Comparison of ENCODE assay signal across 13 cellular contexts in genomic region chr6:88985901-88986300, GRCh38. TPM values are rescaled to one million over a fixed set of nuclear protein-coding genes. Genes with fewer than 3 reads are reported as not detected.
A peak's percentile ranks its signal among the peaks of the same experiment; 100 is the strongest.
DNase-seq lines count a peak whose midpoint lies in the region; ATAC-seq, FAIRE-seq and TF ChIP-seq lines count a peak whose summit lies in the region.
"Had no signal": no experiment of that assay in that cellular context is flagged by ENCODE, and none has a peak within 500 bp of the region (broad histone marks: within the 10 kb centered on the region; RNA-seq: fewer than 3 reads in every experiment).

No MANE protein-coding gene starts in this region.

- no peaks in the 10 kb centered on the region for H3K79me2 ChIP-seq in K562 (ENCODE audit: control insufficient read depth, insufficient read depth, low read length)

- in situ Hi-C loops in K562 (cut with MboI): loop anchor here (25.0 kb wide), 1 partner anchor 626 kb away; no protein-coding TSS in a partner anchor

- no peaks in the 10 kb centered on the region for H3K9me1 ChIP-seq in K562 (ENCODE audit: control insufficient read depth, insufficient read depth, low read length)

- no peak for TF ChIP-seq POLR2A in K562 (conservative IDR thresholded peaks at IDR 0.05)
- no peak for TF ChIP-seq POLR2A in prostate gland (IDR thresholded peaks at IDR 0.05)
- TF ChIP-seq POLR2A in esophagus squamous epithelium (IDR thresholded peaks at IDR 0.05): no peak

- H3K4me3 ChIP-seq in HEK293 (ENCODE audit: low read depth, low read length): no peak overlapping the region
- no peak overlapping the region for H3K4me3 ChIP-seq in K562
- no peak overlapping the region for H3K4me3 ChIP-seq in liver (ENCODE audit: low read depth in 1 of 3, low read length in 3 of 3)
- H3K4me3 ChIP-seq in prostate gland: no peak overlapping the region
- no peak overlapping the region for H3K4me3 ChIP-seq in esophagus squamous epithelium

- H3K9ac ChIP-seq in K562 (ENCODE audit: insufficient read depth in 1 of 2, low read depth in 2 of 2, low read length in 2 of 2) (no peak overlapping the region), liver (ENCODE audit: low read depth in 1 of 2, low read length in 2 of 2) (no peak overlapping the region)

- H3K36me3 ChIP-seq in HEK293 (ENCODE audit: control insufficient read depth in 2 of 2, insufficient read depth in 1 of 2, low read length in 2 of 2) (no peaks in the 10 kb centered on the region), K562 (ENCODE audit: control insufficient read depth, insufficient read depth, low read length) (no peaks in the 10 kb centered on the region), liver (ENCODE audit: control insufficient read depth in 4 of 4, insufficient read depth in 3 of 4, low read depth in 1 of 4, low read length in 3 of 4) (no peaks in the 10 kb centered on the region), prostate gland (no peaks in the 10 kb centered on the region), esophagus squamous epithelium (no peaks in the 10 kb centered on the region)
- H3K36me3 ChIP-seq: BE2C had no signal

- H4K20me1 ChIP-seq in K562 (replicated peaks; ENCODE audit: control insufficient read depth, insufficient read depth, low read length): no peaks in the 10 kb centered on the region

- intact Hi-C loops in K562 (cut with micrococcal nuclease) (no loop called here), prostate gland (cut with DNase I) (loop anchor here (5.0 to 10.0 kb wide), 2 partner anchors 49 to 366 kb away; partner anchors contain the start of gene UBE2J1), esophagus squamous epithelium (cut with DNase I) (loop anchor here (5.0 to 10.0 kb wide), 2 partner anchors 129 to 381 kb away; partner anchors contain the start of gene SRSF12)

- no peak overlapping the region for H2AFZ ChIP-seq in K562 (ENCODE audit: low read depth, low read length)

- H3K4me1 ChIP-seq in HEK293 (ENCODE audit: control insufficient read depth, insufficient read depth, low read length) (no peaks in the 10 kb centered on the region), K562 (replicated peaks in 1 of 2; ENCODE audit: control insufficient read depth in 2 of 2, insufficient read depth in 2 of 2, low read length in 2 of 2) (no peaks in the 10 kb centered on the region), liver (ENCODE audit: control insufficient read depth in 4 of 4, insufficient read depth in 4 of 4, low read length in 3 of 4) (peaks cover 0 to 6% (median 0%) of the 10 kb centered on the region in 4 donors), prostate gland (replicated peaks) (no peaks in the 10 kb centered on the region), esophagus squamous epithelium (peaks cover 0 to 10% (median 7%) of the 10 kb centered on the region in 3 donors)
- H3K4me1 ChIP-seq: BE2C had no signal

- ATAC-seq in K562 (no peak), HG02798 (IDR thresholded peaks at IDR 0.05; ENCODE audit: poor library complexity, unreplicated experiment) (no peak)

- no peak for TF ChIP-seq EP300 in K562 (IDR thresholded peaks at IDR 0.05; ENCODE audit: low read length)

- POLR2A ChIA-PET in HEK293 (lab: Yijun Ruan, JAX) (interaction anchor here (1.8 kb wide), 1 partner anchor 95 kb away, joined by 12 read pairs; the partner anchor contains the start of gene PNRC1), K562 (lab: Yijun Ruan, JAX) (no interaction called here)

- no peak overlapping the region for H3K27ac ChIP-seq in HEK293 (ENCODE audit: extremely low read depth, low read depth, low read length)
- no peak overlapping the region for H3K27ac ChIP-seq in K562 (ENCODE audit: extremely low read depth, low read depth, low read length)
- no peak overlapping the region for H3K27ac ChIP-seq in liver (ENCODE audit: low read depth in 1 of 2, low read length in 2 of 2)
- no peak overlapping the region for H3K27ac ChIP-seq in prostate gland
- H3K27ac ChIP-seq in esophagus squamous epithelium: no peak overlapping the region
- H3K27ac ChIP-seq: C4-2B had no signal

- DNase-seq in K562 (ENCODE audit: extremely low read depth in 1 of 4, low spot score in 3 of 4) (no peak), prostate gland (ENCODE audit: low spot score) (no peak), DMS79 (lab: John Stamatoyannopoulos, UW) (no peak), esophagus squamous epithelium (lab: John Stamatoyannopoulos, UW) (no peak)
- DNase-seq: BE2C; CD4-positive, alpha-beta memory T cell; GF-D8; HCEC 1CT had no signal

- TF ChIP-seq RAD21 in K562 (CRISPR knock-in tag; conservative IDR thresholded peaks at IDR 0.05 in 1 of 2, IDR thresholded peaks at IDR 0.05 in 1 of 2): no peak
- no peak for TF ChIP-seq RAD21 in liver (IDR thresholded peaks at IDR 0.05)

- no peak for TF ChIP-seq CTCF in HEK293 (tag by site-specific recombination; IDR thresholded peaks at IDR 0.05)
- TF ChIP-seq CTCF in K562 (IDR thresholded peaks at IDR 0.05 in 2 of 3, conservative IDR thresholded peaks at IDR 0.05 in 1 of 3; ENCODE audit: insufficient read depth in 2 of 3, low read depth in 1 of 3, low read length in 3 of 3): no peak
- no peak for TF ChIP-seq CTCF in liver (IDR thresholded peaks at IDR 0.05; ENCODE audit: low read depth, low read length, missing input control)
- no peak for TF ChIP-seq CTCF in prostate gland (IDR thresholded peaks at IDR 0.05)
- no peak for TF ChIP-seq CTCF in esophagus squamous epithelium (IDR thresholded peaks at IDR 0.05)

- BruUV-seq in K562 (replicated peaks; lab: Mats Ljungman, UMichigan): no TSS peak

- H3K27me3 ChIP-seq in K562 (ENCODE audit: control insufficient read depth in 2 of 2, insufficient read depth in 2 of 2, low read length in 2 of 2): no peaks in the 10 kb centered on the region
- no peaks in the 10 kb centered on the region for H3K27me3 ChIP-seq in liver (ENCODE audit: control insufficient read depth in 4 of 4, insufficient read depth in 4 of 4, low read length in 3 of 4)
- no peaks in the 10 kb centered on the region for H3K27me3 ChIP-seq in prostate gland (replicated peaks; ENCODE audit: insufficient read depth)
- no peaks in the 10 kb centered on the region for H3K27me3 ChIP-seq in esophagus squamous epithelium
- H3K27me3 ChIP-seq: BE2C had no signal

- no peak for FAIRE-seq in K562 (lab: Jason Lieb, UNC)
- FAIRE-seq: A204.1 had no signal

- H3K9me3 ChIP-seq in HEK293 (ENCODE audit: control insufficient read depth, insufficient read depth, low read depth, low read length) (no peaks in the 10 kb centered on the region), K562 (replicated peaks; ENCODE audit: control insufficient read depth, insufficient read depth, low read depth, low read length) (no peaks in the 10 kb centered on the region), liver (ENCODE audit: control insufficient read depth in 4 of 4, low read length in 3 of 4) (no peaks in the 10 kb centered on the region), prostate gland (no peaks in the 10 kb centered on the region), esophagus squamous epithelium (no peaks in the 10 kb centered on the region)
- H3K9me3 ChIP-seq: BE2C had no signal

- CTCF ChIA-PET in HEK293 (lab: Yijun Ruan, JAX) (interaction anchor here (0.6 kb wide), 1 partner anchor 447 kb away, joined by 4 read pairs; the partner anchor contains the start of gene ANKRD6), K562 (lab: Yijun Ruan, JAX; ENCODE audit: low intra/inter-chr PET ratio) (interaction anchor here (1.4 kb wide), 1 partner anchor 257 kb away, joined by 3 read pairs; no protein-coding TSS in a partner anchor)

- no peak overlapping the region for H3K4me2 ChIP-seq in K562 (ENCODE audit: insufficient read depth, low read length)

TF ChIP-seq in K562, 482 proteins besides CTCF, POLR2A, EP300 and RAD21 (continues in another document):
- TF ChIP-seq FOSL1 (tag; conservative IDR thresholded peaks at IDR 0.05) (peak; percentile 77), FOXA3 (CRISPR knock-in tag; conservative IDR thresholded peaks at IDR 0.05 in 1 of 2, IDR thresholded peaks at IDR 0.05 in 1 of 2) (peak in 1 of 2 experiments; percentile 62; a peak in 1 of 4 replicates)

TF ChIP-seq in liver, 16 proteins besides CTCF, POLR2A, EP300 and RAD21 (continues in another document):
- TF ChIP-seq NR2F2 (IDR thresholded peaks at IDR 0.05) (no peak), FOXA1 (IDR thresholded peaks at IDR 0.05) (no peak), YY1 (IDR thresholded peaks at IDR 0.05) (no peak)
- TF ChIP-seq, protein P1, sequence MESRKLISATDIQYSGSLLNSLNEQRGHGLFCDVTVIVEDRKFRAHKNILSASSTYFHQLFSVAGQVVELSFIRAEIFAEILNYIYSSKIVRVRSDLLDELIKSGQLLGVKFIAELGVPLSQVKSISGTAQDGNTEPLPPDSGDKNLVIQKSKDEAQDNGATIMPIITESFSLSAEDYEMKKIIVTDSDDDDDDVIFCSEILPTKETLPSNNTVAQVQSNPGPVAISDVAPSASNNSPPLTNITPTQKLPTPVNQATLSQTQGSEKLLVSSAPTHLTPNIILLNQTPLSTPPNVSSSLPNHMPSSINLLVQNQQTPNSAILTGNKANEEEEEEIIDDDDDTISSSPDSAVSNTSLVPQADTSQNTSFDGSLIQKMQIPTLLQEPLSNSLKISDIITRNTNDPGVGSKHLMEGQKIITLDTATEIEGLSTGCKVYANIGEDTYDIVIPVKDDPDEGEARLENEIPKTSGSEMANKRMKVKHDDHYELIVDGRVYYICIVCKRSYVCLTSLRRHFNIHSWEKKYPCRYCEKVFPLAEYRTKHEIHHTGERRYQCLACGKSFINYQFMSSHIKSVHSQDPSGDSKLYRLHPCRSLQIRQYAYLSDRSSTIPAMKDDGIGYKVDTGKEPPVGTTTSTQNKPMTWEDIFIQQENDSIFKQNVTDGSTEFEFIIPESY (IDR thresholded peaks at IDR 0.05): no peak

RNA-seq across cellular contexts. Expression of gene RNGTT, which starts 22.5 kb away (rescaled TPM):
- total RNA-seq in K562 (2011; cell fraction: chromatin; rRNA removed; ENCODE audit: low replicate concordance): 25.2 and 72.6 TPM in 2 replicates
- 10.7 and 13.8 TPM in 2 replicates for total RNA-seq in K562 (2011; cell fraction: nucleolus; rRNA removed)
- 18.9 and 20.8 TPM in 2 replicates for total RNA-seq in K562 (2011; cell fraction: nucleoplasm; rRNA removed)
- total RNA-seq in K562 (2014; rRNA removed): 18.5 and 21.7 TPM in 2 replicates
- 31.7 and 35.0 TPM in 2 replicates for total RNA-seq in K562 (2014; rRNA removed; fragmentation: Illumina TruSeq; extraction: Trizol)
- total RNA-seq in K562 (2015; rRNA removed; fragmentation: Illumina TruSeq; extraction: Trizol): 27.6 and 29.9 TPM in 2 replicates
- 17.5 and 19.5 TPM in 2 replicates for total RNA-seq in K562 (2021)
- 9.5 and 13.7 TPM in 2 replicates for polyA plus RNA-seq in K562 (2011; rRNA removed)
- 2.5 and 5.2 TPM in 2 replicates for polyA plus RNA-seq in K562 (2011; cell fraction: cytosol; rRNA removed)
- polyA plus RNA-seq in K562 (2011; cell fraction: nucleus; rRNA removed): 5.8 and 7.0 TPM in 2 replicates
- 10.9 and 11.6 TPM in 2 replicates for polyA plus RNA-seq in K562 (2012)
- polyA plus RNA-seq in K562 (2014; fragmentation: Illumina TruSeq; extraction: Trizol): 16.9 and 21.3 TPM in 2 replicates
- polyA plus RNA-seq in K562 (2014; fragmentation: Nextera tagmentation; extraction: Ambion mirVana): 1 to 10 TPM; 6.1 to 7.8 TPM
- 12.6 and 14.2 TPM in 2 replicates for polyA plus RNA-seq in K562 (2014; rRNA removed)
- 36.1 and 36.7 TPM in 2 replicates for polyA minus RNA-seq in K562 (2011; rRNA and poly(A)+ RNA removed)
- 7.3 and 9.0 TPM in 2 replicates for polyA minus RNA-seq in K562 (2011; cell fraction: cytosol; rRNA and poly(A)+ RNA removed)
- 16.7 and 32.3 TPM in 2 replicates for polyA minus RNA-seq in K562 (2011; cell fraction: nucleus; rRNA and poly(A)+ RNA removed)
- 10 to 100 TPM; 10.1 to 20.8 TPM for total RNA-seq in liver
- polyA plus RNA-seq in liver: 1 to 10 TPM; 4.1 to 4.2 TPM
- 10 to 100 TPM; 10.1 to 23.6 TPM for total RNA-seq in prostate gland
- 10 to 100 TPM in 3 of 4 donors, 1 to 10 TPM in 1; 8.3 to 22.3 (median 18.3) TPM for total RNA-seq in esophagus squamous epithelium

Comparison
In these comparisons a context has a peak if more than half of its experiments do, and no peak if none do; other contexts are left out.
1. Of the 44 proteins assayed by ChIP-seq in both K562 and HEK293: peak only in K562: none; only in HEK293: ZNF398; in both: none; in neither: 43.